In the genomic region with DNA sequence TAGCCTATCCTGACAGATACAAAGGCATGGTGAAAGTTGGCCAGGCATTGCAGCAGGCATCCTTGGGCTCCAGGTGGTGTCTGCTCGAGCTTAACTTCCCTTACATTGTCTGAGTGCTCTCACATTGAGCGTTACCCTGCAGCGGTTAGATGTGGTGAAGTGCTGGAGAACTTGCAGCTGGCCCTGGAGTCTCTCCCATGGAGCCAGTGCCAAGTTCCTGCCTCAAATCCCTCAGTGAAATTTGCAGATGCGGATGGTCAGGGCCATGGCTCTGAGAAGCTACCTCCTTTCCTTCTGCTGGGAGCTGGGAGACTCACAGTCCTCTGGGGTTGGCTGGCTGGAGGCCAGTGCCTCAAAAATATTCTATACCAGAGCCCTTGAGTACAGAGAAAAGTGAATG, we compare ENCODE assay signal across 19 cellular contexts.
"Had no signal": no experiment of that assay in that cellular context is flagged by ENCODE, and none has a peak within 500 bp of the region (broad histone marks: within the 10 kb centered on the region; RNA-seq: fewer than 3 reads in every experiment).

No MANE protein-coding gene starts in this region.

- H3K36me3 Mint-ChIP-seq: mesothelial cell of epicardium had no signal

- H3K9me3 ChIP-seq: lower lobe of right lung, thyroid gland, upper lobe of left lung had no signal

- DNase-seq: cortex of kidney; dorsolateral prefrontal cortex; effector CD8-positive, alpha-beta T cell; gastrocnemius medialis; hypothalamus; kidney glomerular epithelial cell; left lung; lower lobe of right lung; stimulated activated CD4-positive, alpha-beta T cell treated with anti-CD3 and anti-CD28 coated beads, Interleukin-2, amount 100 ng/mL, for 48 hours; stimulated activated naive CD8-positive, alpha-beta T cell treated with anti-CD3 and anti-CD28 coated beads, Interleukin-15, Interleukin-2, amounts not matched to agents 100 U/mL and 50 U/mL, for 24 hours; thyroid gland; upper lobe of left lung; uterus had no signal

- H3K27me3 ChIP-seq: dorsolateral prefrontal cortex, gastrocnemius medialis, heart right ventricle, left lung, right atrium auricular region, suprapubic skin, thyroid gland, upper lobe of left lung, uterus had no signal

- H3K27ac ChIP-seq: dorsolateral prefrontal cortex, gastrocnemius medialis, heart right ventricle, left lung, lower lobe of right lung, right atrium auricular region, suprapubic skin, thyroid gland, upper lobe of left lung, uterus had no signal

- H3K4me3 ChIP-seq: dorsolateral prefrontal cortex, gastrocnemius medialis, heart right ventricle, left lung, lower lobe of right lung, right atrium auricular region, suprapubic skin, thyroid gland, upper lobe of left lung, uterus had no signal

- H3K4me3 Mint-ChIP-seq: memory B cell; mesothelial cell of epicardium; natural killer cell treated with Interleukin-12 subunit alpha and Interleukin-12 subunit beta and Interleukin-15 and Interleukin-18, amount 100 ng/mL, for 72 hours had no signal

- H3K4me1 ChIP-seq: uterus had no signal

- ATAC-seq: gastrocnemius medialis; heart right ventricle; left lung; lower lobe of right lung; natural killer cell treated with Interleukin-12 subunit alpha and Interleukin-12 subunit beta and Interleukin-15 and Interleukin-18, amount 100 ng/mL, for 72 hours; stimulated activated naive CD8-positive, alpha-beta T cell treated with anti-CD3 and anti-CD28 coated beads, Interleukin-15, Interleukin-2, amounts not matched to agents 100 U/mL and 50 U/mL, for 24 hours had no signal

- H3K9me3 Mint-ChIP-seq: natural killer cell treated with Interleukin-12 subunit alpha and Interleukin-12 subunit beta and Interleukin-15 and Interleukin-18, amount 100 ng/mL, for 72 hours had no signal

- H3K27ac Mint-ChIP-seq: memory B cell, mesothelial cell of epicardium had no signal

- H3K36me3 ChIP-seq: gastrocnemius medialis, heart right ventricle, left lung, lower lobe of right lung, right atrium auricular region, suprapubic skin, thyroid gland, upper lobe of left lung, uterus had no signal
